21 cellular contexts compared by ENCODE assay signal in the genomic region with DNA sequence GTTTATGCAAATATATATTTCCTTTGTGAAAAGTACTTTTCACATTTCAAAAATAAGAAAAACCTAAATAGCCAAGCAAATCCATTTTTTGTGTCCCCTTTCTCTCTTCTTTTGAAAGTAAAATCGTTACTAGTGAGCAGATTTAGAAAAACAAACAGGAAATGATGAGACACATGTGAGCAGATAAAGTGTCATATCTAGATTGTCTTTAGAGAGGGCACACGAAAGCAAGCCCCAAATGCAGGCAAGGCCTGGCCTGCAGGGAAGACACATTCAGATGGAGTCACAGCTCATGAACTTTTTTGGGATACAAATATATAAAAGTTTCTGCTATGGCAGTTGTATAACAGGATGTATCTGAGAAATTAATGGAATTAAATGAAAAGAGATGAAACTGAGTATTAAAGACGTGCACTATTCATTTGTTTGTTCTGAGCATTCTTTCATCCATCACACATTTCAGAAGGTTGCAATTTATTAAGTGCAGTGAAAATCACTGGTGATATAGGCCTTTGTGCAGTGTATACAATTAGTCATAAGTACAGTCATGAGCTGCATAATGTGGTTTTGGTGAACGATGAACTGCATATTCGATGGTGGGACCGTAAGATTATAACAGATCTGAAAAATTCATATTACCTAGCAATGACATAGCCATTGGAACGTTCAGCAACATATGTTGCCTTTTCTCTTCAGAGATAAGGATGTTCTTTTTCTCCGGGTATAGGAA.
"Had no signal": no experiment of that assay in that cellular context is flagged by ENCODE, and none has a peak within 500 bp of the region (broad histone marks: within the 10 kb centered on the region; RNA-seq: fewer than 3 reads in every experiment).

No MANE protein-coding gene starts in this region.

- H3K4me1 ChIP-seq: parathyroid adenoma, transverse colon, uterus had no signal

- H2AFZ ChIP-seq: hepatocyte, parathyroid adenoma had no signal

- DNase-seq: activated gamma-delta T cell; activated naive CD4-positive, alpha-beta T cell treated with anti-CD3 and anti-CD28 coated beads, Interleukin-2, amount 50 U/mL, for 16 hours; activated naive CD8-positive, alpha-beta T cell treated with anti-CD3 and anti-CD28 coated beads, Interleukin-2, amount 50 U/mL, for 24 hours; central memory CD4-positive, alpha-beta T cell; dermis blood vessel endothelial cell; effector CD8-positive, alpha-beta T cell; glutamatergic neuron; immature natural killer cell; left ventricle myocardium superior; mammary epithelial cell; nephron progenitor cell; nucleus accumbens; right cardiac atrium; stimulated activated CD4-positive, alpha-beta T cell treated with anti-CD3 and anti-CD28 coated beads, Interleukin-1b, Interleukin-23, amount 100 ng/mL, for 48 hours; stimulated activated naive CD8-positive, alpha-beta T cell treated with anti-CD3 and anti-CD28 coated beads, Interleukin-15, amount 100 ng/mL, for 72 hours; T-cell; transverse colon; uterus had no signal

- H3K36me3 ChIP-seq: transverse colon, uterus had no signal

- H3K27ac ChIP-seq: hepatocyte, parathyroid adenoma, transverse colon, uterus had no signal

- FAIRE-seq: TTC549 had no signal

- H3K4me2 ChIP-seq: hepatocyte had no signal

- ATAC-seq: activated naive CD8-positive, alpha-beta T cell treated with anti-CD3 and anti-CD28 coated beads, Interleukin-2, amount 50 U/mL, for 24 hours; left ventricle myocardium superior; right cardiac atrium; stimulated activated naive CD8-positive, alpha-beta T cell treated with anti-CD3 and anti-CD28 coated beads, Interleukin-15, amount 100 ng/mL, for 72 hours; T-cell had no signal

- H3K9ac ChIP-seq: parathyroid adenoma had no signal

- H3K4me3 ChIP-seq: hepatocyte, transverse colon, uterus had no signal

- H3K79me2 ChIP-seq: hepatocyte, parathyroid adenoma had no signal

- H3K9me3 ChIP-seq: transverse colon, uterus had no signal

- H3K27me3 ChIP-seq: hepatocyte, transverse colon, uterus had no signal
